8 cellular contexts compared by ENCODE assay signal in genomic region chr1:212595787-212596714, GRCh38. TPM values are rescaled to one million over a fixed set of nuclear protein-coding genes. Genes with fewer than 3 reads are reported as not detected.
A peak's percentile ranks its signal among the peaks of the same experiment; 100 is the strongest.
DNase-seq lines count a peak whose midpoint lies in the region; ATAC-seq and TF ChIP-seq lines count a peak whose summit lies in the region.

No MANE protein-coding gene starts in this region.

- H3K4me2 ChIP-seq in hepatocyte, result peak overlapping the region; percentile 41

- no peaks in the 10 kb centered on the region for H3K27me3 ChIP-seq in hepatocyte

- H3K4me1 ChIP-seq in hepatocyte (ENCODE audit: insufficient read depth), result peaks cover 13% of the 10 kb centered on the region

- WGBS in hepatocyte (ENCODE audit: low lambda C conversion rate, missing lambda C conversion rate), result 38% methylated on average over 8 of the region's 8 CpGs

- no peaks in the 10 kb centered on the region for H4K20me1 ChIP-seq in hepatocyte (ENCODE audit: insufficient read depth, poor library complexity, severe bottlenecking)

- no peaks in the 10 kb centered on the region for H3K36me3 ChIP-seq in hepatocyte (replicated peaks; ENCODE audit: insufficient read depth, low read depth)

- no peaks in the 10 kb centered on the region for H3K79me2 ChIP-seq in hepatocyte

- ATAC-seq in GM18508 (IDR thresholded peaks at IDR 0.05; ENCODE audit: insufficient read depth, unreplicated experiment) (peak; percentile 89), HG02938 (IDR thresholded peaks at IDR 0.05; ENCODE audit: unreplicated experiment) (peak; percentile 96)

- no peaks in the 10 kb centered on the region for H3K9me3 ChIP-seq in hepatocyte (ENCODE audit: low read depth)

- peak; percentile 59 for TF ChIP-seq CTCF in AG09309 (IDR thresholded peaks at IDR 0.05; ENCODE audit: control insufficient read depth, insufficient read depth, low read depth, low read length, missing control alignments)
- peak; percentile 51 for TF ChIP-seq CTCF in hepatocyte (IDR thresholded peaks at IDR 0.05; ENCODE audit: poor library complexity)

- H3K27ac ChIP-seq in hepatocyte, result peak overlapping the region; percentile 92

- H3K4me3 ChIP-seq in AG09309 (ENCODE audit: control insufficient read depth, low read depth, low read length) (no peak overlapping the region), hepatocyte (no peak overlapping the region)

- no peaks in the 10 kb centered on the region for H3K9me2 ChIP-seq in hepatocyte (replicated peaks; ENCODE audit: insufficient read depth)

- H2AFZ ChIP-seq in hepatocyte, result no peak overlapping the region

- peak; percentile 83 for DNase-seq in AG09309 (ENCODE audit: low read depth)
- peak; percentile 79 for DNase-seq in NCI-H460 (ENCODE audit: extremely low read depth, low read depth)
- DNase-seq in activated naive CD4-positive, alpha-beta T cell treated with anti-CD3 and anti-CD28 coated beads, Interleukin-2, amount 50 U/mL, for 16 hours, result peak; percentile 52
- DNase-seq in hepatocyte (ENCODE audit: low spot score), result peak; percentile 82
- DNase-seq in stimulated activated CD4-positive, alpha-beta T cell treated with anti-CD3 and anti-CD28 coated beads, Interleukin-4, amount 100 ng/mL, for 4 hours, result peak; percentile 21 to 55
- DNase-seq in activated gamma-delta T cell treated with Interleukin-2 at 50 U/mL for 16 hours, result no peak

RNA-seq across cellular contexts. Expression of gene ATF3, which starts 12.5 kb away (rescaled TPM):
- total RNA-seq in NCI-H460 (2014; rRNA removed; shearing (Covaris generic)), result 16.7 and 19.2 TPM in 2 replicates
- 12.4 and 15.8 TPM in 2 replicates for polyA plus RNA-seq in NCI-H460 (2014; cell fraction: nucleus; rRNA removed)
- total RNA-seq in hepatocyte, result 128 TPM in 2 replicates
- 129 and 178 TPM in 2 replicates for polyA plus RNA-seq in hepatocyte
